Comparison of ENCODE assay signal across 9 cellular contexts in the genomic region with DNA sequence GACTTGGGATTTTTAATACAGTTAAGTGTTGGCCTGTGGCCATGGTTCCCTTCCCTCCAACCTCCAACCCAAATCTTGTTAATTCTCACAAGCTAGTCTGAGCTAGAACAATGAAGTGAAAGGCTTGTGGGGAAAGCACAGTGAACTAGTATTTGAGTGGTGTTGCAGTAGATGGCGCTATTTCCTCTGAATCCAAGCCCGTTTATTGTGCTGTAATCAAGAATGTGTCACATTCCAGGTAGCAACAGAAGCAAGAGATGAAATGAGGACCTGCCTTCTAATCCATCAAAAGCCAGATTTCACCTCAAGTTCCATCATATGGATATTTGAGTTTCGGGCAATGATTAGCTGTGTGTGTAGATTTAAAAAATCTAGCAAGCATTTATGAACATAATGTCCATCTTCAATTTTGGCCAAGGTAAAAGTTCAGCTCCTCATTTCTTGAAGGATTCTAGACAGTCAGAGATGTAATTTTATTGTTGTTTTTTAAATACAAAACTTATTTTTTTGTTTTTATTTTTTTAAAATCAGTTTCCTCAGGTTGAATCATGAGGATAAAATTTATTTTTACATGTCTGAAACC.
DNase-seq lines count a peak whose midpoint lies in the region; ATAC-seq, FAIRE-seq and TF ChIP-seq lines count a peak whose summit lies in the region.
"Had no signal": no experiment of that assay in that cellular context is flagged by ENCODE, and none has a peak within 500 bp of the region (broad histone marks: within the 10 kb centered on the region; RNA-seq: fewer than 3 reads in every experiment).

No MANE protein-coding gene starts in this region.

- peak in 1 of 2 experiments; percentile 40 for DNase-seq in A549 (ENCODE audit: low read depth in 1 of 2, low spot score in 1 of 2)
- peak; percentile 79 for DNase-seq in NCI-H1092 treated with DMSO at 0.1 percent for 48 hours (lab: John Stamatoyannopoulos, UW)
- DNase-seq in SK-MEL-5 (ENCODE audit: low read depth, low spot score) = peak; percentile 70
- peak; percentile 11 for DNase-seq in globus pallidus (ENCODE audit: low spot score)
- DNase-seq in gastrocnemius medialis = no peak
- DNase-seq in CD4-positive, alpha-beta memory T cell = no peak

- H3K36me3 Mint-ChIP-seq in CD4-positive, alpha-beta memory T cell = no peaks in the 10 kb centered on the region

- TF ChIP-seq POLR2A in A549 (IDR thresholded peaks at IDR 0.05; ENCODE audit: low read length) = no peak
- TF ChIP-seq POLR2A in gastrocnemius medialis (IDR thresholded peaks at IDR 0.05) = no peak

- FAIRE-seq in A549 (lab: Jason Lieb, UNC) = no peak

- intact Hi-C loops in gastrocnemius medialis (cut with DNase I; ENCODE audit: low total_unique reads) = no loop called here
- intact Hi-C loops in CD4-positive, alpha-beta memory T cell (cut with micrococcal nuclease) = no loop called here

- H3K4me3 Mint-ChIP-seq in CD4-positive, alpha-beta memory T cell = no peak overlapping the region
- H3K4me3 Mint-ChIP-seq: central memory CD8-positive, alpha-beta T cell had no signal

- no peak for TF ChIP-seq EP300 in A549 (IDR thresholded peaks at IDR 0.05)

- H3K27ac ChIP-seq in A549 (no peak overlapping the region), gastrocnemius medialis (no peak overlapping the region)
- no peak overlapping the region for H3K27ac ChIP-seq in CD4-positive, alpha-beta memory T cell (ENCODE audit: low read depth, low read length)

- in situ Hi-C loops in SK-MEL-5 (cut with HindIII; ENCODE audit: low pct_unique_long_range_greater_than_20kb, low sequenced_read_pairs) (no loop called here), gastrocnemius medialis (cut with MboI; ENCODE audit: low sequenced_read_pairs in 4 of 4) (no loop called here)

- H3K36me3 ChIP-seq in gastrocnemius medialis = no peaks in the 10 kb centered on the region
- no peaks in the 10 kb centered on the region for H3K36me3 ChIP-seq in CD4-positive, alpha-beta memory T cell (ENCODE audit: insufficient read depth, low read length)

- POLR2A ChIA-PET in A549 (lab: Yijun Ruan, JAX) = no interaction called here
- POLR2A ChIA-PET in CD4-positive, alpha-beta memory T cell (lab: Charles Lee; ENCODE audit: partially characterized antibody) = no interaction called here

- H3K9me3 ChIP-seq in A549 (no peaks in the 10 kb centered on the region), gastrocnemius medialis (no peaks in the 10 kb centered on the region)
- no peaks in the 10 kb centered on the region for H3K9me3 ChIP-seq in CD4-positive, alpha-beta memory T cell (ENCODE audit: control insufficient read depth in 1 of 2, low read length in 2 of 2)

- no peak overlapping the region for H3K27ac Mint-ChIP-seq in CD4-positive, alpha-beta memory T cell

- peaks cover 6 to 8% of the 10 kb centered on the region in 2 donors for H3K27me3 Mint-ChIP-seq in CD4-positive, alpha-beta memory T cell

- H3K4me3 ChIP-seq in A549 (no peak overlapping the region), gastrocnemius medialis (no peak overlapping the region)
- no peak overlapping the region for H3K4me3 ChIP-seq in CD4-positive, alpha-beta memory T cell (ENCODE audit: low read length in 2 of 2)

- no peak overlapping the region for H3K4me2 ChIP-seq in A549

- CTCF ChIA-PET in A549 (lab: Yijun Ruan, JAX) = interaction anchor here (0.6 to 1.5 kb wide), 6 partner anchors 8 to 517 kb away, joined by 3 to 4 read pairs (median 4); no protein-coding TSS in a partner anchor
- CTCF ChIA-PET in CD4-positive, alpha-beta memory T cell (lab: Charles Lee; ENCODE audit: partially characterized antibody) = interaction anchor here (1.1 kb wide), 1 partner anchor 71 kb away, joined by 4 read pairs; no protein-coding TSS in a partner anchor

- peak; percentile 71 to 82 for ATAC-seq in A549
- ATAC-seq in gastrocnemius medialis = peak; percentile 24 to 47
- no peak for ATAC-seq in HG02571 (IDR thresholded peaks at IDR 0.05; ENCODE audit: unreplicated experiment)

- peak; percentile 49 to 60 for TF ChIP-seq RAD21 in A549 (conservative IDR thresholded peaks at IDR 0.05 in 1 of 2, IDR thresholded peaks at IDR 0.05 in 1 of 2)

- H3K4me1 Mint-ChIP-seq in CD4-positive, alpha-beta memory T cell = peaks cover 0 to 2% (median 0%) of the 10 kb centered on the region in 4 donors
- H3K4me1 Mint-ChIP-seq: central memory CD8-positive, alpha-beta T cell had no signal

- H3K4me1 ChIP-seq in A549 (no peaks in the 10 kb centered on the region), gastrocnemius medialis (no peaks in the 10 kb centered on the region)
- no peaks in the 10 kb centered on the region for H3K4me1 ChIP-seq in CD4-positive, alpha-beta memory T cell (ENCODE audit: insufficient read depth, low read length)

- TF ChIP-seq CTCF in A549 (IDR thresholded peaks at IDR 0.05) (peak; percentile 46), GM12873 (IDR thresholded peaks at IDR 0.05; ENCODE audit: insufficient read depth, low read depth, low read length, missing control alignments) (peak; percentile 67), gastrocnemius medialis (IDR thresholded peaks at IDR 0.05 in 4 of 5, conservative IDR thresholded peaks at IDR 0.05 in 1 of 5) (peak in 4 of 5 experiments; percentile 17 to 54 (median 46))

- 1% methylated on average over 3 of the region's 3 CpGs for WGBS in A549 (ENCODE audit: missing lambda C conversion rate)

- no peaks in the 10 kb centered on the region for H3K9me3 Mint-ChIP-seq in CD4-positive, alpha-beta memory T cell
- H3K9me3 Mint-ChIP-seq: central memory CD8-positive, alpha-beta T cell had no signal

- no peaks in the 10 kb centered on the region for H3K27me3 ChIP-seq in gastrocnemius medialis
- H3K27me3 ChIP-seq in CD4-positive, alpha-beta memory T cell (ENCODE audit: insufficient read depth, low read length) = no peaks in the 10 kb centered on the region

TF ChIP-seq in A549, 52 proteins besides CTCF, POLR2A, EP300 and RAD21:
- no peak for TF ChIP-seq BHLHE40 (IDR thresholded peaks at IDR 0.05; ENCODE audit: low read depth, low read length)
- 0 out of 3 replicates have a peak, but pooled peaks have one; percentile 36 for TF ChIP-seq SMC3 (IDR thresholded peaks at IDR 0.05)

Comparison
In these comparisons a context has a peak if more than half of its experiments do, and no peak if none do; other contexts are left out.
1. DNase-seq: peak in NCI-H1092 treated with DMSO at 0.1 percent for 48 hours (single experiment), SK-MEL-5 (single experiment) and globus pallidus (single experiment); none in gastrocnemius medialis (0 of 2) and CD4-positive, alpha-beta memory T cell (0 of 5).
2. Peak in every context shown above with its lines, with median percentiles within 50 percentile points of each other: CTCF ChIP-seq.